In the genomic region with DNA sequence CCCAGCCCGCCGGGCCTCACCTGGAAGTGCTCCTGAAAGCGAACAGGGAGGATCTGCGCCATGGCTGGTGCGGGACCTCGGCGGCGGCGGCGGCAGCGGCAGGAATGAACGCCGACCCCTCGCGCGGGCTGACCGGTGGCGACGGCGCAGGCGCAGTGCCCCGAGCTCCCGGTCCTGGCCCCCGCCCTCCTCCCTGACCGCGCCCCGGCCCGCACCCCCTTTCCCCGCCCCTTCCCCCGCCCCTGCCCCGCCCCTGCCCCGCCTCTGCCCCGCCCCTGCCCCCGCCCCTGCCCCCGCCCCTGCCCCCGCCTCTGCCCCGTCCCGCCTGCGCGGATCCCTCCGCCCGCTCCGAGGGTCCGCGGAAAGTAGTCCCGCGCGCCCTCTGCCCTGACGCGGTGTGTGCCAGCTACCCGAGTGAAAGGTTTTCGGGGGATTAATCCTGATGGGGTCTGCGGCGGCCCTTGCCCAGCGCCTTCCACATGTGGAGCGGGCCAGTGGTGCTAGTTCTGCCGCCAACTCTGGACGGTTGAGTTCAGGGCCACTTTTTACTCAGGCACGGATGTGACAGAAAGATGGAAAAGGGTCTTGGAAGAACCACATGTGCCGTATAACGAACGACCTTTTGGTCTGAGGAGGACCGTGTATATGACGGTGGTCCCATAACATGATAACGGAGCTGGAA, we compare ENCODE assay signal across 8 cellular contexts. TPM values are rescaled to one million over a fixed set of nuclear protein-coding genes. Genes with fewer than 3 reads are reported as not detected.
A peak's percentile ranks its signal among the peaks of the same experiment; 100 is the strongest.
DNase-seq lines count a peak whose midpoint lies in the region; ATAC-seq and TF ChIP-seq lines count a peak whose summit lies in the region.

A gene (minus strand): TSS at position 140 of the 682 bp plus-strand sequence. CDS start 78 bp downstream, at position 62.

- ATAC-seq in GM18867 (IDR thresholded peaks at IDR 0.05; ENCODE audit: unreplicated experiment): peak; percentile 67
- ATAC-seq in IMR-90 (ENCODE audit: low read depth): peak; percentile 91
- ATAC-seq in activated naive CD8-positive, alpha-beta T cell treated with anti-CD3 and anti-CD28 coated beads, Interleukin-2, amount 50 U/mL, for 24 hours: peak; percentile 68
- ATAC-seq in heart left ventricle: peak; percentile 65 to 94 (median 88)

- WGBS in IMR-90 (ENCODE audit: extremely low coverage in 2 of 2, insufficient read length in 1 of 2), 2 experiments: 9% methylated on average over 10 of the region's 65 CpGs; no CpG with 5 or more reads in 1 of the 2 experiments
- 0 to 3% (median 1%) methylated on average over 15 to 59 of the region's 65 CpGs for WGBS in heart left ventricle, 4 donors
- WGBS in transverse colon (ENCODE audit: low coverage in 1 of 2), 2 donors: 0% methylated on average over 33 of the region's 65 CpGs; no CpG with 5 or more reads in 1 of the 2 donors

- peaks cover 25% of the 10 kb centered on the region for H3K4me1 Mint-ChIP-seq in activated naive CD8-positive, alpha-beta T cell treated with anti-CD3 and anti-CD28 coated beads, Interleukin-2, amount 50 U/mL, for 24 hours

- H4K20me1 ChIP-seq in IMR-90 (ENCODE audit: insufficient read depth, low read length): peaks cover 19% of the 10 kb centered on the region; the same call in 1 of the 2 replicates

- peak within 1 kb of the TSS; percentile 19 for H2BK5ac ChIP-seq in IMR-90 (ENCODE audit: low read depth, low read length, poor library complexity, severe bottlenecking)

- in situ Hi-C loops in IMR-90 (cut with MboI; ENCODE audit: low sequenced_read_pairs): no loop called here
- in situ Hi-C loops in transverse colon (cut with MboI; ENCODE audit: low pct_ligation_motif_present in 1 of 4, low pct_unique_long_range_greater_than_20kb in 1 of 4, low sequenced_read_pairs in 3 of 4): no loop called here

- H2AK5ac ChIP-seq in IMR-90 (ENCODE audit: low read depth, low read length): peak within 1 kb of the TSS; percentile 44; the same call in 1 of the 2 replicates

- peak within 1 kb of the TSS; percentile 91 for H3K4ac ChIP-seq in IMR-90 (ENCODE audit: low read depth, low read length)

- H3K27ac ChIP-seq in IMR-90 (ENCODE audit: insufficient read depth, low read length) (peak within 1 kb of the TSS; percentile 39), heart left ventricle (peak within 1 kb of the TSS; percentile 64 to 93 (median 82)), transverse colon (peak within 1 kb of the TSS; percentile 75 to 89 (median 83))

- H2BK15ac ChIP-seq in IMR-90 (ENCODE audit: low read depth, low read length): peak within 1 kb of the TSS; percentile 51; the same call in 1 of the 3 replicates

- TF ChIP-seq EP300 in transverse colon (IDR thresholded peaks at IDR 0.05; ENCODE audit: low read depth): no peak

- peak within 1 kb of the TSS; percentile 93 for H3K4me2 ChIP-seq in IMR-90 (ENCODE audit: low read depth, low read length)

- peak within 1 kb of the TSS; percentile 70 for H3K56ac ChIP-seq in IMR-90 (ENCODE audit: extremely low read depth, insufficient read depth, low read length)

- H3K79me1 ChIP-seq in IMR-90 (ENCODE audit: low read depth in 1 of 2, low read length in 2 of 2): peaks cover 19 to 36% of the 10 kb centered on the region in 2 experiments

- no peaks in the 10 kb centered on the region for H3K36me3 Mint-ChIP-seq in activated naive CD8-positive, alpha-beta T cell treated with anti-CD3 and anti-CD28 coated beads, Interleukin-2, amount 50 U/mL, for 24 hours (ENCODE audit: low read depth)

- TF ChIP-seq POLR2A in IMR-90 (IDR thresholded peaks at IDR 0.05; ENCODE audit: low read depth, low read length) (no peak), heart left ventricle (IDR thresholded peaks at IDR 0.05) (peak in 1 of 2 donors; percentile 70), transverse colon (IDR thresholded peaks at IDR 0.05) (peak; percentile 6)

- intact Hi-C loops in IMR-90 (cut with micrococcal nuclease): loop anchor here (1.0 to 10.0 kb wide), 3 partner anchors 112 to 186 kb away; a partner anchor contains a TSS
- intact Hi-C loops in heart left ventricle (cut with DNase I): loop anchor here in 6 of 10 donors (2.0 to 10.0 kb wide), 8 partner anchors 73 to 423 kb away; a partner anchor contains a TSS
- intact Hi-C loops in transverse colon (cut with DNase I; ENCODE audit: low total_unique reads): loop anchor here (5.0 kb wide), 1 partner anchor 1141 kb away; no protein-coding TSS in a partner anchor

- DNase-seq in AG04449 (ENCODE audit: low read depth, low spot score) (no peak), IMR-90 (peak; percentile 58), SKM-1 treated with dmso at 0.1 percent for 144 hours (lab: John Stamatoyannopoulos, UW; ENCODE audit: unreplicated experiment) (peak; percentile 43), heart left ventricle (peak; percentile 86 to 93 (median 89)), pons (ENCODE audit: low spot score) (peak; percentile 38), transverse colon (peak; percentile 86)
- peak; percentile 80 for DNase-seq in activated naive CD8-positive, alpha-beta T cell treated with anti-CD3 and anti-CD28 coated beads, Interleukin-2, amount 50 U/mL, for 24 hours

- peak within 1 kb of the TSS; percentile 96 for H2AFZ ChIP-seq in IMR-90 (replicated peaks; ENCODE audit: low read length, poor library complexity)

- peak within 1 kb of the TSS; percentile 85 for H2AK9ac ChIP-seq in IMR-90 (replicated peaks; ENCODE audit: low read depth, low read length, poor library complexity)

- peak within 1 kb of the TSS; percentile 89 for H3K23ac ChIP-seq in IMR-90 (ENCODE audit: low read depth, low read length)

- CTCF ChIA-PET in AG04449 (lab: Yijun Ruan, JAX) (interaction anchor here (0.6 to 2.0 kb wide), 4 partner anchors 8 to 336 kb away, joined by 3 to 6 read pairs (median 4); no protein-coding TSS in a partner anchor), IMR-90 (lab: Yijun Ruan, JAX) (interaction anchor here (0.7 kb wide), 1 partner anchor 112 kb away, joined by 3 read pairs; no protein-coding TSS in a partner anchor)

- POLR2A ChIA-PET in AG04449 (lab: Yijun Ruan, JAX): interaction anchor here (0.6 to 1.1 kb wide), 2 partner anchors 113 to 147 kb away, joined by 3 to 4 read pairs; a partner anchor contains a TSS
- POLR2A ChIA-PET in IMR-90 (lab: Charles Lee; ENCODE audit: unreplicated experiment): interaction anchor here (0.5 kb wide), 1 partner anchor 215 kb away, joined by 3 read pairs; no protein-coding TSS in a partner anchor

- H4K8ac ChIP-seq in IMR-90 (ENCODE audit: low read depth in 2 of 2, low read length in 2 of 2): peak within 1 kb of the TSS; percentile 56 to 100

- BruUV-seq in IMR-90 (replicated peaks; lab: Mats Ljungman, UMichigan): no TSS peak

- peak within 1 kb of the TSS; percentile 59 for H3K9ac ChIP-seq in IMR-90 (ENCODE audit: low read depth, low read length)

- H3K18ac ChIP-seq in IMR-90 (ENCODE audit: low read depth, low read length): peak within 1 kb of the TSS; percentile 33; the same call in 1 of the 2 replicates

- peak within 1 kb of the TSS; percentile 61 for H2BK120ac ChIP-seq in IMR-90 (ENCODE audit: low read depth, low read length)

- peaks cover 21% of the 10 kb centered on the region for H3K9me1 ChIP-seq in IMR-90 (ENCODE audit: insufficient read depth, low read length)

- H3K4me3 ChIP-seq in AG04449 (ENCODE audit: low read depth, low read length) (peak within 1 kb of the TSS; percentile 81), IMR-90 (ENCODE audit: insufficient read depth, low read depth, low read length) (peak within 1 kb of the TSS; percentile 80), heart left ventricle (peak within 1 kb of the TSS; percentile 62 to 100 (median 92)), transverse colon (peak within 1 kb of the TSS; percentile 80 to 99 (median 94))

- H3K4me1 ChIP-seq in IMR-90 (ENCODE audit: control insufficient read depth, insufficient read depth, low read length): peaks cover 17% of the 10 kb centered on the region
- H3K4me1 ChIP-seq in heart left ventricle: peaks cover 0 to 50% (median 25%) of the 10 kb centered on the region in 12 donors
- H3K4me1 ChIP-seq in transverse colon: peaks cover 5 to 16% (median 15%) of the 10 kb centered on the region in 4 donors

- peaks cover 37% of the 10 kb centered on the region for H3K27me3 Mint-ChIP-seq in activated naive CD8-positive, alpha-beta T cell treated with anti-CD3 and anti-CD28 coated beads, Interleukin-2, amount 50 U/mL, for 24 hours

- peak within 1 kb of the TSS; percentile 79 for H3K27ac Mint-ChIP-seq in activated naive CD8-positive, alpha-beta T cell treated with anti-CD3 and anti-CD28 coated beads, Interleukin-2, amount 50 U/mL, for 24 hours

- H3K27me3 ChIP-seq in IMR-90 (ENCODE audit: control insufficient read depth, insufficient read depth, low read length) (peaks cover 3% of the 10 kb centered on the region; the same call in 1 of the 2 replicates), heart left ventricle (no peaks in the 10 kb centered on the region), transverse colon (peaks cover 9% of the 10 kb centered on the region)

- peak within 1 kb of the TSS; percentile 64; the same call in 1 of the 2 replicates for H2BK20ac ChIP-seq in IMR-90 (ENCODE audit: low read depth, low read length)

- no peak within 1 kb of the TSS for H4K91ac ChIP-seq in IMR-90 (ENCODE audit: insufficient read depth, low read depth, low read length)

- peak within 1 kb of the TSS; percentile 78 for H4K5ac ChIP-seq in IMR-90 (ENCODE audit: low read depth, low read length)

- TF ChIP-seq CTCF in AG04449 (IDR thresholded peaks at IDR 0.05; ENCODE audit: insufficient read depth, low read length, missing control alignments) (no peak), IMR-90 (conservative IDR thresholded peaks at IDR 0.05; ENCODE audit: low read depth, low read length) (no peak), heart left ventricle (IDR thresholded peaks at IDR 0.05) (no peak), transverse colon (IDR thresholded peaks at IDR 0.05) (no peak)

- TF ChIP-seq RAD21 in IMR-90 (IDR thresholded peaks at IDR 0.05; ENCODE audit: low read length): no peak

- H3K36me3 ChIP-seq in IMR-90 (ENCODE audit: control insufficient read depth, insufficient read depth, low read length) (no peaks in the 10 kb centered on the region), heart left ventricle (no peaks in the 10 kb centered on the region), transverse colon (no peaks in the 10 kb centered on the region)

- H3K14ac ChIP-seq in IMR-90 (replicated peaks; ENCODE audit: low read depth, low read length): peak within 1 kb of the TSS; percentile 88

- peak within 1 kb of the TSS; percentile 85 for H3K4me3 Mint-ChIP-seq in activated naive CD8-positive, alpha-beta T cell treated with anti-CD3 and anti-CD28 coated beads, Interleukin-2, amount 50 U/mL, for 24 hours

- dilution Hi-C loops in IMR-90 (cut with HindIII; ENCODE audit: low sequenced_read_pairs, unreplicated experiment): no loop called here

- no peaks in the 10 kb centered on the region for H3K9me3 Mint-ChIP-seq in activated naive CD8-positive, alpha-beta T cell treated with anti-CD3 and anti-CD28 coated beads, Interleukin-2, amount 50 U/mL, for 24 hours

- H3K9me3 ChIP-seq in IMR-90 (ENCODE audit: control insufficient read depth, insufficient read depth, low read length): no peaks in the 10 kb centered on the region
- H3K9me3 ChIP-seq in heart left ventricle: no peaks in the 10 kb centered on the region
- no peaks in the 10 kb centered on the region for H3K9me3 ChIP-seq in transverse colon

RNA-seq across cellular contexts. Expression of the gene that starts here (rescaled TPM):
- total RNA-seq in IMR-90 (2012; rRNA removed) (7.5 and 8.1 TPM in 2 replicates), heart left ventricle (10 to 100 TPM in 7 of 9 donors, 1 to 10 TPM in 2; 7.6 to 20.9 (median 10.4) TPM), transverse colon (1 to 10 TPM; 3.8 to 8.6 (median 5.6) TPM)
- polyA plus RNA-seq in IMR-90 (2012; rRNA removed) (6.1 and 6.2 TPM in 2 replicates), heart left ventricle (1 to 10 TPM; 4.6 to 9.3 TPM)
- polyA plus RNA-seq in IMR-90 (2012; cell fraction: cytosol; rRNA removed): 4.1 and 5.0 TPM in 2 replicates
- polyA plus RNA-seq in IMR-90 (2012; cell fraction: nucleus; rRNA removed; ENCODE audit: low replicate concordance): 21.6 and 31.3 TPM in 2 replicates
